ENCODE assay signal across 8 cellular contexts in the genomic region with DNA sequence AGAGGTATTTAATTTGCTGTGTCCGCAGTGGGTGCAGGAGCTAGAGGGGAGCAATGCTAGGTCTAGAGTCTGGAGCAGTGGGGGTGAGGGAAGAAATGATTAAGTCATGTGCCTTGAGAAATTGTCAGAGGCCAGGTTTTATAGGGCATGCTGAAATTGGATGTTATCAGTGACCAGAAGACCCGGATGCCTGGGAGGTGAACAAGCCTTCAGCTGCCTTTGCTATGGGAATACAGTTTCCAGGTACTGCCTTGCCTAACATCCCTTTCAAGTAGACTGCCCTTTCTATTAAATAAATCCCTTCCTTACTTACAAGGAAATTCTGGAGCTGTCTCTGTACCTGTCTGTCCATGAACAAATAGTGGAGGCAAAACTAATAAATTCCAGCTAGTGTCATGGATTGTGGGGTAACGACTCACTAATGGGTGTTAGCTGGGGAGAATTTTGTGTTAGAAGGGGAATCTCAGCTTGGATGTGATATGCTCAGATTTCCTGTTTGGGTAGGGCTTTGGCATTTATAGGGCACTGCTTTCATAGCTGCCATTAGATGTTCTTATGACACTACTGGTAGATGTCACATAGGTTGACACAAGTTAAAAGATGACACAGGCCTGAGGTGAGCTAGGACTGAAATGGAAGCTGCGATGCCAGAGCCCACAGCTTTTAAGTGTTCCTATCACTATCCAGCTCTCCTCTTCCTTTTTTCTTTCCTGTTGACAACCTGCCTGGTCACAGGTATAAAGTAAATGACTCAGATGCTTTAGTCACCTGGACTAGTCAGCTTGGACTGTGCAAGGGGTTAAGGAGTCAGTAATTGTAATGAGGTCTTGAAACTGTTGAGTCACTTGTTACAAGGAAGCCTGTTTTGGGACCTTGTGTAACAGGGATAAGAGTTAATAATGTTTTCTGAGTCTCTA. TPM values are rescaled to one million over a fixed set of nuclear protein-coding genes. Genes with fewer than 3 reads are reported as not detected.
DNase-seq lines count a peak whose midpoint lies in the region; ATAC-seq, FAIRE-seq and TF ChIP-seq lines count a peak whose summit lies in the region.

No MANE protein-coding gene starts in this region.

- in situ Hi-C loops in brain microvascular endothelial cell (cut with HindIII; ENCODE audit: low pct_ligation_motif_present, low sequenced_read_pairs), result no loop called here

- H3K27ac ChIP-seq in brain microvascular endothelial cell (peak overlapping the region; percentile 48), mesendoderm (ENCODE audit: low read depth, low read length) (no peak overlapping the region)

- peaks cover 4% of the 10 kb centered on the region for H3K4me1 ChIP-seq in mesendoderm (ENCODE audit: control insufficient read depth, low read depth, low read length)

- H3K4me2 ChIP-seq in mesendoderm (ENCODE audit: low read length), result no peak overlapping the region

- H2BK15ac ChIP-seq in mesendoderm (replicated peaks; ENCODE audit: low read depth), result no peak overlapping the region

- peaks cover 19% of the 10 kb centered on the region for H3K79me1 ChIP-seq in mesendoderm (ENCODE audit: low read length)

- no peak for TF ChIP-seq CTCF in brain microvascular endothelial cell (IDR thresholded peaks at IDR 0.05; ENCODE audit: low read depth, low read length, missing control alignments)

- no peak for FAIRE-seq in frontal cortex (lab: Jason Lieb, UNC)

- H3K79me2 ChIP-seq in mesendoderm (ENCODE audit: control insufficient read depth, insufficient read depth, low read length), result peaks cover 50% of the 10 kb centered on the region

- no peak overlapping the region for H3K4me3 ChIP-seq in brain microvascular endothelial cell (ENCODE audit: low read depth, low read length)
- no peak overlapping the region for H3K4me3 ChIP-seq in mesendoderm (ENCODE audit: low read length)
- no peak overlapping the region for H3K4me3 ChIP-seq in MG63

- no peak for ATAC-seq in HG03175 (IDR thresholded peaks at IDR 0.05; ENCODE audit: unreplicated experiment)

- no peak overlapping the region for H3K4ac ChIP-seq in mesendoderm (ENCODE audit: low read depth, low read length)

- no peaks in the 10 kb centered on the region for H3K9me3 ChIP-seq in MG63

- H4K8ac ChIP-seq in mesendoderm (ENCODE audit: low read depth, low read length), result no peak overlapping the region

- no peak overlapping the region for H4K5ac ChIP-seq in mesendoderm (ENCODE audit: low read length)

- H3K27me3 ChIP-seq in brain microvascular endothelial cell (replicated peaks), result no peaks in the 10 kb centered on the region
- no peaks in the 10 kb centered on the region for H3K27me3 ChIP-seq in mesendoderm (ENCODE audit: insufficient read depth, low read length, poor library complexity)
- H3K27me3 ChIP-seq in MG63, result no peaks in the 10 kb centered on the region

- no peak overlapping the region for H2BK120ac ChIP-seq in mesendoderm (ENCODE audit: low read depth, low read length)

- no peak overlapping the region for H3K18ac ChIP-seq in mesendoderm (ENCODE audit: low read length)

- DNase-seq in A172 (ENCODE audit: low spot score), result peak; percentile 54
- peak; percentile 85 for DNase-seq in HPDE6-E6E7 (ENCODE audit: extremely low spot score)
- DNase-seq in brain microvascular endothelial cell, result no peak
- DNase-seq in mesendoderm, result no peak
- DNase-seq in MG63, result no peak
- no peak for DNase-seq in COLO829 (ENCODE audit: low spot score)
- DNase-seq in frontal cortex (ENCODE audit: low spot score in 2 of 2), result no peak

- H2AK5ac ChIP-seq in mesendoderm (ENCODE audit: low read length), result no peak overlapping the region

- no peak overlapping the region for H3K23ac ChIP-seq in mesendoderm (ENCODE audit: low read length)

- H2BK5ac ChIP-seq in mesendoderm (ENCODE audit: low read length), result no peak overlapping the region

- H3K56ac ChIP-seq in mesendoderm (ENCODE audit: low read length), result peak overlapping the region; percentile 27

- peaks cover 46% of the 10 kb centered on the region for H3K36me3 ChIP-seq in brain microvascular endothelial cell (replicated peaks)
- peaks cover 3% of the 10 kb centered on the region for H3K36me3 ChIP-seq in mesendoderm (ENCODE audit: control insufficient read depth, insufficient read depth, low read length)
- peaks cover 68% of the 10 kb centered on the region for H3K36me3 ChIP-seq in MG63

- WGBS in mesendoderm (ENCODE audit: extremely low coverage, insufficient coverage, low lambda C conversion rate), result no CpG with 5 or more reads among the region's 4 CpGs

- no peak overlapping the region for H3K9ac ChIP-seq in mesendoderm (ENCODE audit: low read length)

RNA-seq across cellular contexts. Expression of a gene that starts 21.3 kb away (rescaled TPM):
- 21.2 and 22.8 TPM in 2 replicates for total RNA-seq in A172 (2014; rRNA removed; shearing (Covaris generic))
- polyA plus RNA-seq in mesendoderm (2013, experiment 1 of 2), result 46.2 TPM
- 51.0 TPM for polyA plus RNA-seq in mesendoderm (2013, experiment 2 of 2)
- 18.0 and 23.1 TPM in 2 replicates for total RNA-seq in MG63 (2014; rRNA removed; shearing (Covaris generic); ENCODE audit: low replicate concordance)
- total RNA-seq in frontal cortex, result 108 TPM

Comparison
In these comparisons a context has a peak if more than half of its experiments do, and no peak if none do; other contexts are left out.
1. DNase-seq: peak in A172 (single experiment) and HPDE6-E6E7 (single experiment); none in brain microvascular endothelial cell (single experiment), mesendoderm (single experiment), MG63 (single experiment), COLO829 (single experiment) and frontal cortex (0 of 2).